ENCODE assay signal across 8 cellular contexts in genomic region chr10:75772153-75772887, GRCh38.
DNase-seq lines count a peak whose midpoint lies in the region; ATAC-seq, FAIRE-seq and TF ChIP-seq lines count a peak whose summit lies in the region.

No MANE protein-coding gene starts in this region.

- H3K27me3 ChIP-seq in colonic mucosa, result no peaks in the 10 kb centered on the region
- H3K27me3 ChIP-seq in smooth muscle cell (ENCODE audit: low read depth), result no peaks in the 10 kb centered on the region

- ATAC-seq in activated naive CD4-positive, alpha-beta T cell treated with anti-CD3 and anti-CD28 coated beads, Interleukin-2, amount 50 U/mL, for 72 hours, result no peak

- H2AFZ ChIP-seq in smooth muscle cell (ENCODE audit: low read depth), result no peak overlapping the region

- H3K27me3 Mint-ChIP-seq in activated naive CD4-positive, alpha-beta T cell treated with anti-CD3 and anti-CD28 coated beads, Interleukin-2, amount 10 ng/mL, durations not matched to agents 7 days and 5 days, result no peaks in the 10 kb centered on the region

- CTCF ChIA-PET in activated naive CD4-positive, alpha-beta T cell treated with anti-CD3 and anti-CD28 coated beads, Interleukin-2, amount 10 ng/mL, durations not matched to agents 7 days and 5 days (lab: Charles Lee), result no interaction called here

- no peak for TF ChIP-seq CTCF in colonic mucosa (IDR thresholded peaks at IDR 0.05)
- no peak for TF ChIP-seq CTCF in smooth muscle cell (IDR thresholded peaks at IDR 0.05; ENCODE audit: borderline replicate concordance, insufficient read depth, poor library complexity, severe bottlenecking)

- peak; percentile 37 for DNase-seq in activated naive CD4-positive, alpha-beta T cell treated with anti-CD3 and anti-CD28 coated beads, Interleukin-2, amount 10 ng/mL, durations not matched to agents 7 days and 5 days
- DNase-seq in activated naive CD4-positive, alpha-beta T cell treated with anti-CD3 and anti-CD28 coated beads, Interleukin-2, amount 50 U/mL, for 72 hours (ENCODE audit: low spot score in 2 of 2), result no peak
- DNase-seq in LHCN-M2 (ENCODE audit: low read depth), result peak; percentile 9
- DNase-seq in colonic mucosa, result no peak
- DNase-seq in smooth muscle cell (lab: John Stamatoyannopoulos, UW; ENCODE audit: unreplicated experiment), result no peak
- DNase-seq in NCI-H748 (lab: John Stamatoyannopoulos, UW; ENCODE audit: unreplicated experiment), result no peak
- DNase-seq in HuH-7 (ENCODE audit: low spot score), result no peak
- no peak for DNase-seq in urothelium cell line (ENCODE audit: low spot score)

- H3K9me3 ChIP-seq in colonic mucosa (no peaks in the 10 kb centered on the region), smooth muscle cell (replicated peaks; ENCODE audit: low read depth) (no peaks in the 10 kb centered on the region)

- peaks cover 5% of the 10 kb centered on the region for H3F3A ChIP-seq in smooth muscle cell (ENCODE audit: low read depth)

- intact Hi-C loops in colonic mucosa (cut with DNase I), result loop anchor here (10.0 kb wide), 1 partner anchor 368 kb away; the partner anchor contains the start of gene ZNF503

- H3K4me3 ChIP-seq in colonic mucosa (no peak overlapping the region), smooth muscle cell (peak overlapping the region; percentile 19)

- H3K27ac Mint-ChIP-seq in activated naive CD4-positive, alpha-beta T cell treated with anti-CD3 and anti-CD28 coated beads, Interleukin-2, amount 10 ng/mL, durations not matched to agents 7 days and 5 days, result peak overlapping the region; percentile 40
- no peak overlapping the region for H3K27ac Mint-ChIP-seq in activated naive CD4-positive, alpha-beta T cell treated with anti-CD3 and anti-CD28 coated beads, Interleukin-2, amount 50 U/mL, for 72 hours

- H3K9ac ChIP-seq in colonic mucosa (ENCODE audit: low read depth in 2 of 2, low read length in 2 of 2), result no peak overlapping the region
- no peak overlapping the region for H3K9ac ChIP-seq in smooth muscle cell (ENCODE audit: low read depth)

- H3K27ac ChIP-seq in colonic mucosa, result peak overlapping the region; percentile 16
- no peak overlapping the region for H3K27ac ChIP-seq in smooth muscle cell (ENCODE audit: low read depth)

- H3K4me1 ChIP-seq in colonic mucosa, result no peaks in the 10 kb centered on the region
- H3K4me1 ChIP-seq in smooth muscle cell (ENCODE audit: low read depth), result peaks cover 12% of the 10 kb centered on the region

- H3K4me3 Mint-ChIP-seq in activated naive CD4-positive, alpha-beta T cell treated with anti-CD3 and anti-CD28 coated beads, Interleukin-2, amount 10 ng/mL, durations not matched to agents 7 days and 5 days, result peak overlapping the region; percentile 39

- no peak for FAIRE-seq in urothelium cell line (lab: Jason Lieb, UNC)

- H4K20me1 ChIP-seq in smooth muscle cell (ENCODE audit: low read depth), result no peaks in the 10 kb centered on the region

- peaks cover 12% of the 10 kb centered on the region for H3K4me1 Mint-ChIP-seq in activated naive CD4-positive, alpha-beta T cell treated with anti-CD3 and anti-CD28 coated beads, Interleukin-2, amount 10 ng/mL, durations not matched to agents 7 days and 5 days

- H3K36me3 ChIP-seq in colonic mucosa (no peaks in the 10 kb centered on the region), smooth muscle cell (ENCODE audit: low read depth) (no peaks in the 10 kb centered on the region)

- peak overlapping the region; percentile 78 for H3K4me2 ChIP-seq in smooth muscle cell

- no peaks in the 10 kb centered on the region for H3K9me3 Mint-ChIP-seq in activated naive CD4-positive, alpha-beta T cell treated with anti-CD3 and anti-CD28 coated beads, Interleukin-2, amount 10 ng/mL, durations not matched to agents 7 days and 5 days
- peaks cover 0 to 12% of the 10 kb centered on the region in 2 donors for H3K9me3 Mint-ChIP-seq in activated naive CD4-positive, alpha-beta T cell treated with anti-CD3 and anti-CD28 coated beads, Interleukin-2, amount 50 U/mL, for 72 hours

- WGBS in smooth muscle cell (ENCODE audit: low lambda C conversion rate), result 68% methylated on average over 8 of the region's 8 CpGs

- H3K79me2 ChIP-seq in smooth muscle cell (ENCODE audit: low read depth), result no peaks in the 10 kb centered on the region

- no peaks in the 10 kb centered on the region for H3K36me3 Mint-ChIP-seq in activated naive CD4-positive, alpha-beta T cell treated with anti-CD3 and anti-CD28 coated beads, Interleukin-2, amount 10 ng/mL, durations not matched to agents 7 days and 5 days
- H3K36me3 Mint-ChIP-seq in activated naive CD4-positive, alpha-beta T cell treated with anti-CD3 and anti-CD28 coated beads, Interleukin-2, amount 50 U/mL, for 72 hours, result peaks cover 0 to 6% of the 10 kb centered on the region in 2 donors

Comparison
In these comparisons a context has a peak if more than half of its experiments do, and no peak if none do; other contexts are left out.
1. DNase-seq: peak in activated naive CD4-positive, alpha-beta T cell treated with anti-CD3 and anti-CD28 coated beads, Interleukin-2, amount 10 ng/mL, durations not matched to agents 7 days and 5 days (single experiment) and LHCN-M2 (single experiment); none in activated naive CD4-positive, alpha-beta T cell treated with anti-CD3 and anti-CD28 coated beads, Interleukin-2, amount 50 U/mL, for 72 hours (0 of 2), colonic mucosa (single experiment), smooth muscle cell (single experiment), NCI-H748 (single experiment), HuH-7 (single experiment) and urothelium cell line (single experiment).